9 cellular contexts compared by ENCODE assay signal in genomic region chr10:80945267-80945880, GRCh38.
A peak's percentile ranks its signal among the peaks of the same experiment; 100 is the strongest.
DNase-seq lines count a peak whose midpoint lies in the region; ATAC-seq and TF ChIP-seq lines count a peak whose summit lies in the region.
"Had no signal": no experiment of that assay in that cellular context is flagged by ENCODE, and none has a peak within 500 bp of the region (broad histone marks: within the 10 kb centered on the region; RNA-seq: fewer than 3 reads in every experiment).

No MANE protein-coding gene starts in this region.

- H3K4me1 ChIP-seq in mesendoderm (ENCODE audit: control insufficient read depth, low read depth, low read length), result no peaks in the 10 kb centered on the region

- H2BK120ac ChIP-seq in mesendoderm (ENCODE audit: low read depth, low read length), result no peak overlapping the region

- no peaks in the 10 kb centered on the region for H3K27me3 ChIP-seq in mesendoderm (ENCODE audit: insufficient read depth, low read length, poor library complexity)
- H3K27me3 ChIP-seq: cardiac muscle cell had no signal

- ATAC-seq in GM18519 (IDR thresholded peaks at IDR 0.05; ENCODE audit: low FRiP score, unreplicated experiment) (peak; percentile 89), HG03097 (IDR thresholded peaks at IDR 0.05; ENCODE audit: low FRiP score, unreplicated experiment) (peak; percentile 71)
- no peak for ATAC-seq in stimulated activated memory B cell treated with anti-CD40 and anti-IgM and Interleukin-4, amounts not matched to agents 10 μg/mL and 1 μg/mL and 100 μg/mL, for 72 hours
- no peak for ATAC-seq in natural killer cell treated with Interleukin-12 subunit alpha and Interleukin-12 subunit beta and Interleukin-15 and Interleukin-18, amount 100 ng/mL, for 72 hours

- no peaks in the 10 kb centered on the region for H3K79me2 ChIP-seq in mesendoderm (ENCODE audit: control insufficient read depth, insufficient read depth, low read length)

- no peak overlapping the region for H3K27ac ChIP-seq in mesendoderm (ENCODE audit: low read depth, low read length)
- H3K27ac ChIP-seq: cardiac muscle cell had no signal

- in situ Hi-C loops in astrocyte of the cerebellum (cut with HindIII; ENCODE audit: low sequenced_read_pairs), result no loop called here

- no peak overlapping the region for H2AK5ac ChIP-seq in mesendoderm (ENCODE audit: low read length)

- H3K4me3 ChIP-seq in astrocyte of the cerebellum (ENCODE audit: low read depth, low read length) (no peak overlapping the region), mesendoderm (ENCODE audit: low read length) (no peak overlapping the region)
- H3K4me3 ChIP-seq: cardiac muscle cell had no signal

- TF ChIP-seq CTCF in astrocyte of the cerebellum (IDR thresholded peaks at IDR 0.05; ENCODE audit: low read depth, low read length, missing control alignments), result peak; percentile 49

- no peaks in the 10 kb centered on the region for H3K79me1 ChIP-seq in mesendoderm (ENCODE audit: low read length)

- no peak overlapping the region for H3K4me2 ChIP-seq in mesendoderm (ENCODE audit: low read length)

- whole genome bisulfite sequencing in mesendoderm (ENCODE audit: extremely low coverage, insufficient coverage, low lambda C conversion rate), result no CpG with 5 or more reads among the region's 1 CpG

- H3K9me3 Mint-ChIP-seq in stimulated activated memory B cell treated with anti-CD40 and anti-IgM and Interleukin-4, amounts not matched to agents 10 μg/mL and 1 μg/mL and 100 μg/mL, for 72 hours, result no peaks in the 10 kb centered on the region
- no peaks in the 10 kb centered on the region for H3K9me3 Mint-ChIP-seq in natural killer cell treated with Interleukin-12 subunit alpha and Interleukin-12 subunit beta and Interleukin-15 and Interleukin-18, amount 100 ng/mL, for 72 hours

- H4K5ac ChIP-seq in mesendoderm (ENCODE audit: low read length), result no peak overlapping the region

- H3K23ac ChIP-seq in mesendoderm (ENCODE audit: low read length), result no peak overlapping the region

- H4K8ac ChIP-seq in mesendoderm (ENCODE audit: low read depth, low read length), result no peak overlapping the region

- no peak overlapping the region for H2BK15ac ChIP-seq in mesendoderm (replicated peaks; ENCODE audit: low read depth)

- no peaks in the 10 kb centered on the region for H3K36me3 ChIP-seq in mesendoderm (ENCODE audit: control insufficient read depth, insufficient read depth, low read length)
- H3K36me3 ChIP-seq: cardiac muscle cell had no signal

- H3K27me3 Mint-ChIP-seq in stimulated activated memory B cell treated with anti-CD40 and anti-IgM and Interleukin-4, amounts not matched to agents 10 μg/mL and 1 μg/mL and 100 μg/mL, for 72 hours, result peaks cover 12% of the 10 kb centered on the region
- H3K27me3 Mint-ChIP-seq in natural killer cell treated with Interleukin-12 subunit alpha and Interleukin-12 subunit beta and Interleukin-15 and Interleukin-18, amount 100 ng/mL, for 72 hours, result no peaks in the 10 kb centered on the region

- H3K27ac Mint-ChIP-seq in stimulated activated memory B cell treated with anti-CD40 and anti-IgM and Interleukin-4, amounts not matched to agents 10 μg/mL and 1 μg/mL and 100 μg/mL, for 72 hours, result no peak overlapping the region
- no peak overlapping the region for H3K27ac Mint-ChIP-seq in natural killer cell treated with Interleukin-12 subunit alpha and Interleukin-12 subunit beta and Interleukin-15 and Interleukin-18, amount 100 ng/mL, for 72 hours

- no peak overlapping the region for H3K56ac ChIP-seq in mesendoderm (ENCODE audit: low read length)

- no peaks in the 10 kb centered on the region for H3K4me1 Mint-ChIP-seq in stimulated activated memory B cell treated with anti-CD40 and anti-IgM and Interleukin-4, amounts not matched to agents 10 μg/mL and 1 μg/mL and 100 μg/mL, for 72 hours
- H3K4me1 Mint-ChIP-seq in natural killer cell treated with Interleukin-12 subunit alpha and Interleukin-12 subunit beta and Interleukin-15 and Interleukin-18, amount 100 ng/mL, for 72 hours (ENCODE audit: low read depth in 2 of 2), result no peaks in the 10 kb centered on the region

- H3K4ac ChIP-seq in mesendoderm (ENCODE audit: low read depth, low read length), result no peak overlapping the region

- no peak overlapping the region for H3K4me3 Mint-ChIP-seq in stimulated activated memory B cell treated with anti-CD40 and anti-IgM and Interleukin-4, amounts not matched to agents 10 μg/mL and 1 μg/mL and 100 μg/mL, for 72 hours
- no peak overlapping the region for H3K4me3 Mint-ChIP-seq in natural killer cell treated with Interleukin-12 subunit alpha and Interleukin-12 subunit beta and Interleukin-15 and Interleukin-18, amount 100 ng/mL, for 72 hours

- no peak overlapping the region for H2BK5ac ChIP-seq in mesendoderm (ENCODE audit: low read length)

- H3K36me3 Mint-ChIP-seq in stimulated activated memory B cell treated with anti-CD40 and anti-IgM and Interleukin-4, amounts not matched to agents 10 μg/mL and 1 μg/mL and 100 μg/mL, for 72 hours, result no peaks in the 10 kb centered on the region
- no peaks in the 10 kb centered on the region for H3K36me3 Mint-ChIP-seq in natural killer cell treated with Interleukin-12 subunit alpha and Interleukin-12 subunit beta and Interleukin-15 and Interleukin-18, amount 100 ng/mL, for 72 hours

- H3K9ac ChIP-seq in mesendoderm (ENCODE audit: low read length), result no peak overlapping the region

- H3K18ac ChIP-seq in mesendoderm (ENCODE audit: low read length), result no peak overlapping the region

- no peak for DNase-seq in astrocyte of the cerebellum (ENCODE audit: low read depth)
- DNase-seq in mesendoderm, result peak; percentile 73
- DNase-seq in GM19238 (ENCODE audit: insufficient read length, low spot score), result no peak
- no peak for DNase-seq in natural killer cell treated with Interleukin-12 subunit alpha and Interleukin-12 subunit beta and Interleukin-15 and Interleukin-18, amount 100 ng/mL, for 72 hours (ENCODE audit: low spot score)
- no peak for DNase-seq in activated naive CD4-positive, alpha-beta T cell treated with Interleukin-2 at 50 U/mL for 16 hours

Comparison
In these comparisons a context has a peak if more than half of its experiments do, and no peak if none do; other contexts are left out.
1. ATAC-seq: peak in GM18519 (single experiment) and HG03097 (single experiment); none in stimulated activated memory B cell treated with anti-CD40 and anti-IgM and Interleukin-4, amounts not matched to agents 10 μg/mL and 1 μg/mL and 100 μg/mL, for 72 hours (single experiment) and natural killer cell treated with Interleukin-12 subunit alpha and Interleukin-12 subunit beta and Interleukin-15 and Interleukin-18, amount 100 ng/mL, for 72 hours (0 of 2).